Comparison of ENCODE assay signal across 21 cellular contexts in the genomic region with DNA sequence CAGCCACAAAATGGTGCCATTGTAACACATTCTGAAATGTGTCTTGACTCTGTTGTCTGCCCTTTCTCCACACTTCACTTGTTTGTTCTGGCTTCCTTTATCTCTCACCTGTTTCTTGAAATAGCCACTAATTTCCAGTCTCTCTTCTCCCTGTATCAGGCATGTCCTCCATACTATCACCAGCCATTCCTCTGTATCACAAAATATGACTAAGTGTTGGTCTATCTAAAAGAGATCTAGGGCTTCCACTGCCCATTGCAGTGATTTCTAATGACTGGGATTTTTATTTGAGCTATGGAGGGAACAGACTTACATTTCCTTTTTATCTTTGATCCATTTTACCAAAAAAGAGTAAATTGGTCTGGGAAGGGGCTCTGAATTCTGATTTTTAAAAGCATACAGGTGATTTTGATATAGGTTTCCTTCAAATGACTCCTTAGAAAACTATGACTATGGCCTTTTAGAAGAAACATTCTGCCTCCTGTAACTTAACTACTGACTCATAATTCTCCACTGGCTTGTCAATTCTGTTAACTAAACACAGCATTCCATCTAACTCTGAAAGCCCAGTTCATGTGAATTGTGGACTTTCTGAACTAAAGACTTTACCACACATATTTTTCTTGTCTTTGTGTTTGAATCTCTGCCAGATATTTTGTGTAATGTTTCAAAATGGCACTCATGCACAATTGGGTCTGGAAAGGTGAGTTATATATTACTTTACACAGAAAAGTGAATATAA.
DNase-seq lines count a peak whose midpoint lies in the region; ATAC-seq, FAIRE-seq and TF ChIP-seq lines count a peak whose summit lies in the region.
"Had no signal": no experiment of that assay in that cellular context is flagged by ENCODE, and none has a peak within 500 bp of the region (broad histone marks: within the 10 kb centered on the region; RNA-seq: fewer than 3 reads in every experiment).

No MANE protein-coding gene starts in this region.

- peak overlapping the region; percentile 39 for H3K27ac ChIP-seq in epithelial cell of prostate
- H3K27ac ChIP-seq: adrenal gland, left lung, uterus had no signal

- H3K4me3 Mint-ChIP-seq in mesothelial cell of epicardium (no peak overlapping the region), WTC11 (no peak overlapping the region)
- H3K4me3 Mint-ChIP-seq: activated CD4-positive, alpha-beta T cell treated with anti-CD3 and anti-CD28 coated beads, Interleukin-2, amount 10 ng/mL, durations not matched to agents 24 days and 14 days; neural crest cell; T-cell had no signal

- ATAC-seq in WTC11 = no peak
- ATAC-seq: left lung, mucosa of descending colon, Right ventricle myocardium inferior, T-cell had no signal

- no peaks in the 10 kb centered on the region for H3K27me3 Mint-ChIP-seq in mesothelial cell of epicardium (ENCODE audit: low read depth)
- no peaks in the 10 kb centered on the region for H3K27me3 Mint-ChIP-seq in WTC11 (ENCODE audit: low read depth)
- H3K27me3 Mint-ChIP-seq: activated CD4-positive, alpha-beta T cell treated with anti-CD3 and anti-CD28 coated beads, Interleukin-2, amount 10 ng/mL, durations not matched to agents 24 days and 14 days; T-cell had no signal

- H3K36me3 Mint-ChIP-seq in mesothelial cell of epicardium (no peaks in the 10 kb centered on the region), WTC11 (no peaks in the 10 kb centered on the region)
- H3K36me3 Mint-ChIP-seq: T-cell had no signal

- POLR2A ChIA-PET in WTC11 (lab: Charles Lee) = no interaction called here

- CTCF ChIA-PET in WTC11 (lab: Charles Lee) = interaction anchor here (1.0 kb wide), 1 partner anchor 598 kb away, joined by 3 read pairs; no protein-coding TSS in a partner anchor

- H3K9me3 Mint-ChIP-seq in mesothelial cell of epicardium = no peaks in the 10 kb centered on the region
- H3K9me3 Mint-ChIP-seq in WTC11 = no peaks in the 10 kb centered on the region
- H3K9me3 Mint-ChIP-seq: activated CD4-positive, alpha-beta T cell treated with anti-CD3 and anti-CD28 coated beads, Interleukin-2, amount 10 ng/mL, durations not matched to agents 24 days and 14 days; neural crest cell had no signal

- FAIRE-seq in RCC 7860 (lab: Jason Lieb, UNC) = no peak
- FAIRE-seq: GM18507 had no signal

- H3K27ac Mint-ChIP-seq in mesothelial cell of epicardium (peak overlapping the region; percentile 13), WTC11 (no peak overlapping the region)
- H3K27ac Mint-ChIP-seq: activated CD4-positive, alpha-beta T cell treated with anti-CD3 and anti-CD28 coated beads, Interleukin-2, amount 10 ng/mL, durations not matched to agents 24 days and 14 days; T-cell had no signal

- H3K4me1 Mint-ChIP-seq in mesothelial cell of epicardium = peaks cover 7% of the 10 kb centered on the region
- H3K4me1 Mint-ChIP-seq in WTC11 = no peaks in the 10 kb centered on the region
- H3K4me1 Mint-ChIP-seq: activated CD4-positive, alpha-beta T cell treated with anti-CD3 and anti-CD28 coated beads, Interleukin-2, amount 10 ng/mL, durations not matched to agents 24 days and 14 days; neural crest cell; T-cell had no signal

- DNase-seq in AG20443 (ENCODE audit: low spot score) (peak; percentile 11), RCC 7860 (ENCODE audit: low spot score) (peak; percentile 50), epithelial cell of prostate (ENCODE audit: low read depth, low spot score) (no peak), mesothelial cell of epicardium (ENCODE audit: low spot score in 2 of 2, unreplicated experiment in 2 of 2) (no peak), WTC11 (ENCODE audit: low spot score) (no peak), cortex of kidney (lab: John Stamatoyannopoulos, UW) (no peak), NCI-H1105 treated with DMSO at 0.1 percent for 48 hours (lab: John Stamatoyannopoulos, UW) (no peak), hippocampal formation (lab: John Stamatoyannopoulos, UW) (no peak)
- DNase-seq: activated CD4-positive, alpha-beta T cell treated with anti-CD3 and anti-CD28 coated beads, Interleukin-2, amount 10 ng/mL, durations not matched to agents 24 days and 14 days; activated effector memory CD4-positive, alpha-beta T cell treated with anti-CD3 and anti-CD28 coated beads, Interleukin-2, amount 50 U/mL, for 16 hours; adrenal gland; DND-41; left lung; mucosa of descending colon; NCI-H1436; NCI-H526; T-cell; uterus had no signal

- TF ChIP-seq CTCF in mesothelial cell of epicardium (IDR thresholded peaks at IDR 0.05; ENCODE audit: unreplicated experiment) (no peak), WTC11 (IDR thresholded peaks at IDR 0.05) (no peak)

TF ChIP-seq in WTC11, 78 proteins besides CTCF, POLR2A, EP300 and RAD21:
- TF ChIP-seq GTF2I (CRISPR knock-in tag; conservative IDR thresholded peaks at IDR 0.05) = no peak
- no peak for TF ChIP-seq NFATC4 (CRISPR knock-in tag; IDR thresholded peaks at IDR 0.05)

Comparison
In these comparisons a context has a peak if more than half of its experiments do, and no peak if none do; other contexts are left out.
1. DNase-seq: peak in AG20443 (single experiment) and RCC 7860 (single experiment); none in epithelial cell of prostate (single experiment), mesothelial cell of epicardium (0 of 2), WTC11 (single experiment), cortex of kidney (single experiment), NCI-H1105 treated with DMSO at 0.1 percent for 48 hours (single experiment) and hippocampal formation (0 of 2).